In genomic region chr3:19769694-19770093, GRCh38 we compare ENCODE assay signal across 26 cellular contexts.
DNase-seq lines count a peak whose midpoint lies in the region; ATAC-seq and TF ChIP-seq lines count a peak whose summit lies in the region.
"Had no signal": no experiment of that assay in that cellular context is flagged by ENCODE, and none has a peak within 500 bp of the region (broad histone marks: within the 10 kb centered on the region; RNA-seq: fewer than 3 reads in every experiment).

No MANE protein-coding gene starts in this region.

- no peaks in the 10 kb centered on the region for H3K36me3 Mint-ChIP-seq in Caco-2 (ENCODE audit: insufficient read depth, unreplicated experiment)
- H3K36me3 Mint-ChIP-seq: activated naive CD8-positive, alpha-beta T cell had no signal

- no peak overlapping the region for H3K4me3 ChIP-seq in GM12865 (ENCODE audit: low read depth, low read length)
- no peak overlapping the region for H3K4me3 ChIP-seq in Caco-2 (ENCODE audit: low read depth, low read length)
- H3K4me3 ChIP-seq: BLaER1 treated with 17β-estradiol and CSF1 and Interleukin-3, amounts not matched to agents 10 nM and 100 nM; dorsolateral prefrontal cortex; HAP-1; heart left ventricle; left ventricle myocardium inferior; transverse colon had no signal

- H3K27ac Mint-ChIP-seq in Caco-2 (ENCODE audit: unreplicated experiment) = no peak overlapping the region
- H3K27ac Mint-ChIP-seq: activated CD4-positive, alpha-beta T cell treated with anti-CD3 and anti-CD28 coated beads, Interleukin-2, amount 10 ng/mL, durations not matched to agents 7 days and 5 days; activated naive CD8-positive, alpha-beta T cell; activated T-cell treated with anti-CD3 and anti-CD28 coated beads, Interleukin-2, amount 50 U/mL, for 24 hours; nephron progenitor cell had no signal

- peaks cover 9% of the 10 kb centered on the region for H3K4me1 Mint-ChIP-seq in Caco-2 (ENCODE audit: low read depth, unreplicated experiment)
- H3K4me1 Mint-ChIP-seq: activated CD4-positive, alpha-beta T cell treated with anti-CD3 and anti-CD28 coated beads, Interleukin-2, amount 10 ng/mL, durations not matched to agents 7 days and 5 days; nephron progenitor cell had no signal

- no peak overlapping the region for H3K4me3 Mint-ChIP-seq in Caco-2 (ENCODE audit: unreplicated experiment)
- H3K4me3 Mint-ChIP-seq: activated CD4-positive, alpha-beta T cell treated with anti-CD3 and anti-CD28 coated beads, Interleukin-2, amount 10 ng/mL, durations not matched to agents 7 days and 5 days; activated naive CD8-positive, alpha-beta T cell; activated T-cell treated with anti-CD3 and anti-CD28 coated beads, Interleukin-2, amount 50 U/mL, for 24 hours; nephron progenitor cell had no signal

- H3K4me1 ChIP-seq in Caco-2 = no peaks in the 10 kb centered on the region
- H3K4me1 ChIP-seq: BLaER1 treated with 17β-estradiol and CSF1 and Interleukin-3, amounts not matched to agents 10 nM and 100 nM; heart left ventricle; left ventricle myocardium inferior; transverse colon had no signal

- TF ChIP-seq CTCF in GM12865 (IDR thresholded peaks at IDR 0.05; ENCODE audit: insufficient read depth, low read depth, low read length, missing control alignments) = no peak
- no peak for TF ChIP-seq CTCF in Caco-2 (IDR thresholded peaks at IDR 0.05; ENCODE audit: insufficient read depth in 1 of 2, low read depth in 1 of 2, low read length in 1 of 2, severe bottlenecking in 1 of 2, unreplicated experiment in 1 of 2)

- POLR2A ChIA-PET in Caco-2 (lab: Charles Lee) = no interaction called here

- DNase-seq in GM12865 (ENCODE audit: low read depth) = peak; percentile 39
- DNase-seq in NCI-H1417 treated with DMSO at 0.1 percent for 48 hours (lab: John Stamatoyannopoulos, UW) = no peak
- no peak for DNase-seq in Caco-2
- DNase-seq in NCI-H1436 (lab: John Stamatoyannopoulos, UW) = no peak
- DNase-seq: activated CD4-positive, alpha-beta T cell treated with anti-CD3 and anti-CD28 coated beads, Interleukin-2, amount 10 ng/mL, durations not matched to agents 7 days and 5 days; activated effector memory CD4-positive, alpha-beta T cell treated with anti-CD3 and anti-CD28 coated beads, Interleukin-2, amount 50 U/mL, for 16 hours; activated T-cell treated with anti-CD3 and anti-CD28 coated beads, Interleukin-2, amount 50 U/mL, for 24 hours; dorsolateral prefrontal cortex; foreskin melanocyte; heart left ventricle; Kasumi-1; left ventricle myocardium inferior; mesenchymal stem cell; NCI-H1694; NCI-H446 treated with DMSO at 0.1 percent for 48 hours; nephron progenitor cell; stimulated activated CD4-positive, alpha-beta T cell treated with anti-CD3 and anti-CD28 coated beads, Interleukin-4, amount 100 ng/mL, for 24 hours; T1000; transverse colon had no signal

- CTCF ChIA-PET in Caco-2 (lab: Charles Lee) = no interaction called here

- H3K36me3 ChIP-seq in Caco-2 (ENCODE audit: control insufficient read depth, insufficient read depth, low read length) = no peaks in the 10 kb centered on the region
- H3K36me3 ChIP-seq: BLaER1 treated with 17β-estradiol and CSF1 and Interleukin-3, amounts not matched to agents 10 nM and 100 nM; HAP-1; heart left ventricle; left ventricle myocardium inferior; transverse colon had no signal

- intact Hi-C loops in Caco-2 (cut with micrococcal nuclease; ENCODE audit: unreplicated experiment) = no loop called here

- H3K27me3 Mint-ChIP-seq in Caco-2 (ENCODE audit: insufficient read depth, unreplicated experiment) = peaks cover 5% of the 10 kb centered on the region
- H3K27me3 Mint-ChIP-seq: activated CD4-positive, alpha-beta T cell treated with anti-CD3 and anti-CD28 coated beads, Interleukin-2, amount 10 ng/mL, durations not matched to agents 7 days and 5 days; activated naive CD8-positive, alpha-beta T cell; activated T-cell treated with anti-CD3 and anti-CD28 coated beads, Interleukin-2, amount 50 U/mL, for 24 hours had no signal

- no TSS peak for BruUV-seq in Caco-2 (replicated peaks; lab: Mats Ljungman, UMichigan)

- no peaks in the 10 kb centered on the region for H3K9me3 ChIP-seq in Caco-2
- H3K9me3 ChIP-seq: BLaER1 treated with 17β-estradiol and CSF1 and Interleukin-3, amounts not matched to agents 10 nM and 100 nM; HAP-1; heart left ventricle; left ventricle myocardium inferior; transverse colon had no signal

- no peaks in the 10 kb centered on the region for H3K9me3 Mint-ChIP-seq in Caco-2 (ENCODE audit: unreplicated experiment)
- H3K9me3 Mint-ChIP-seq: activated CD4-positive, alpha-beta T cell treated with anti-CD3 and anti-CD28 coated beads, Interleukin-2, amount 10 ng/mL, durations not matched to agents 7 days and 5 days; activated T-cell treated with anti-CD3 and anti-CD28 coated beads, Interleukin-2, amount 50 U/mL, for 24 hours; nephron progenitor cell had no signal

- ATAC-seq in GM19351 (IDR thresholded peaks at IDR 0.05; ENCODE audit: unreplicated experiment) (peak; percentile 79), HG02884 (IDR thresholded peaks at IDR 0.05; ENCODE audit: unreplicated experiment) (peak; percentile 64), HG03432 (IDR thresholded peaks at IDR 0.05; ENCODE audit: unreplicated experiment) (peak; percentile 88), HG02588 (IDR thresholded peaks at IDR 0.05; ENCODE audit: unreplicated experiment) (no peak)
- ATAC-seq: heart left ventricle had no signal

- no peaks in the 10 kb centered on the region for H3K27me3 ChIP-seq in Caco-2 (replicated peaks; ENCODE audit: control insufficient read depth, insufficient read depth, low read length)
- H3K27me3 ChIP-seq: BLaER1 treated with 17β-estradiol and CSF1 and Interleukin-3, amounts not matched to agents 10 nM and 100 nM; dorsolateral prefrontal cortex; heart left ventricle; transverse colon had no signal
